ENCODE assay signal across 24 cellular contexts in genomic region chr5:61308699-61309098, GRCh38. TPM values are rescaled to one million over a fixed set of nuclear protein-coding genes. Genes with fewer than 3 reads are reported as not detected.
A peak's percentile ranks its signal among the peaks of the same experiment; 100 is the strongest.
DNase-seq lines count a peak whose midpoint lies in the region; ATAC-seq and TF ChIP-seq lines count a peak whose summit lies in the region.
"Had no signal": no experiment of that assay in that cellular context is flagged by ENCODE, and none has a peak within 500 bp of the region (broad histone marks: within the 10 kb centered on the region; RNA-seq: fewer than 3 reads in every experiment).

No MANE protein-coding gene starts in this region.

- H3K4me3 ChIP-seq in GM23338 (no peak overlapping the region), smooth muscle cell (no peak overlapping the region)
- H3K4me3 ChIP-seq: BLaER1, colonic mucosa, HAP-1, prostate gland, tibial nerve had no signal

- peak overlapping the region; percentile 9 for H3K9ac ChIP-seq in smooth muscle cell (ENCODE audit: low read depth)
- H3K9ac ChIP-seq: BLaER1 had no signal

- H3K4me1 ChIP-seq in GM23338 (ENCODE audit: insufficient read depth) (no peaks in the 10 kb centered on the region; the same call in 1 of the 2 replicates), smooth muscle cell (ENCODE audit: low read depth) (peaks cover 24% of the 10 kb centered on the region)
- H3K4me1 ChIP-seq: BLaER1, colonic mucosa, prostate gland had no signal

- peaks cover 47% of the 10 kb centered on the region for H3K27me3 ChIP-seq in GM23338 (ENCODE audit: insufficient read depth)
- no peaks in the 10 kb centered on the region for H3K27me3 ChIP-seq in smooth muscle cell (ENCODE audit: low read depth)
- H3K27me3 ChIP-seq: BLaER1, colonic mucosa, tibial nerve had no signal

- no peaks in the 10 kb centered on the region for H4K20me1 ChIP-seq in GM23338 (replicated peaks; ENCODE audit: insufficient read depth)
- no peaks in the 10 kb centered on the region for H4K20me1 ChIP-seq in smooth muscle cell (ENCODE audit: low read depth)
- H4K20me1 ChIP-seq: BLaER1 had no signal

- no peak overlapping the region for H3K4me2 ChIP-seq in GM23338
- peak overlapping the region; percentile 68 for H3K4me2 ChIP-seq in smooth muscle cell
- H3K4me2 ChIP-seq: BLaER1 had no signal

- H2AFZ ChIP-seq in GM23338: peak overlapping the region; percentile 60
- peak overlapping the region; percentile 20 for H2AFZ ChIP-seq in smooth muscle cell (ENCODE audit: low read depth)

- H3F3A ChIP-seq in GM23338 (replicated peaks; ENCODE audit: low read depth) (no peaks in the 10 kb centered on the region), smooth muscle cell (ENCODE audit: low read depth) (peaks cover 15% of the 10 kb centered on the region)

- no peak overlapping the region for H3K27ac Mint-ChIP-seq in GM23338
- H3K27ac Mint-ChIP-seq: activated CD4-positive, alpha-beta T cell treated with anti-CD3 and anti-CD28 coated beads, Interleukin-2, amount 10 ng/mL, durations not matched to agents 7 days and 5 days; activated naive CD4-positive, alpha-beta T cell treated with anti-CD3 and anti-CD28 coated beads, Interleukin-2, amount 50 U/mL, for 24 hours had no signal

- peaks cover 14% of the 10 kb centered on the region for H3K27me3 Mint-ChIP-seq in GM23338 (ENCODE audit: insufficient read depth, low read depth, poor library complexity)
- H3K27me3 Mint-ChIP-seq: activated CD4-positive, alpha-beta T cell treated with anti-CD3 and anti-CD28 coated beads, Interleukin-2, amount 10 ng/mL, durations not matched to agents 7 days and 5 days had no signal

- H3K36me3 ChIP-seq in GM23338 (ENCODE audit: insufficient read depth) (no peaks in the 10 kb centered on the region), smooth muscle cell (ENCODE audit: low read depth) (no peaks in the 10 kb centered on the region)
- H3K36me3 ChIP-seq: BLaER1, colonic mucosa, HAP-1, prostate gland, tibial nerve had no signal

- H3K9me2 ChIP-seq in GM23338 (ENCODE audit: insufficient read depth): no peaks in the 10 kb centered on the region

- TF ChIP-seq CTCF in GM23338 (conservative IDR thresholded peaks at IDR 0.05; ENCODE audit: low read depth in 2 of 2): no peak
- TF ChIP-seq CTCF in smooth muscle cell (IDR thresholded peaks at IDR 0.05; ENCODE audit: borderline replicate concordance, insufficient read depth, poor library complexity, severe bottlenecking): no peak

- H3K4me3 Mint-ChIP-seq in GM23338: no peak overlapping the region
- H3K4me3 Mint-ChIP-seq: activated CD4-positive, alpha-beta T cell treated with anti-CD3 and anti-CD28 coated beads, Interleukin-2, amount 10 ng/mL, durations not matched to agents 7 days and 5 days; activated naive CD4-positive, alpha-beta T cell treated with anti-CD3 and anti-CD28 coated beads, Interleukin-2, amount 50 U/mL, for 24 hours had no signal

- ATAC-seq in GM23338: no peak
- ATAC-seq in HG03565 (IDR thresholded peaks at IDR 0.05; ENCODE audit: unreplicated experiment): no peak
- ATAC-seq in Right ventricle myocardium inferior: no peak
- no peak for ATAC-seq in left ventricle myocardium superior
- ATAC-seq: left lobe of liver, sciatic nerve had no signal

- peaks cover 20% of the 10 kb centered on the region for H3K4me1 Mint-ChIP-seq in GM23338
- H3K4me1 Mint-ChIP-seq: activated naive CD4-positive, alpha-beta T cell treated with anti-CD3 and anti-CD28 coated beads, Interleukin-2, amount 50 U/mL, for 24 hours had no signal

- no peaks in the 10 kb centered on the region for H3K9me3 ChIP-seq in smooth muscle cell (replicated peaks; ENCODE audit: low read depth)
- H3K9me3 ChIP-seq: BLaER1, colonic mucosa, HAP-1, prostate gland, tibial nerve had no signal

- H3K79me2 ChIP-seq in GM23338 (replicated peaks; ENCODE audit: insufficient read depth): no peaks in the 10 kb centered on the region
- H3K79me2 ChIP-seq in smooth muscle cell (ENCODE audit: low read depth): no peaks in the 10 kb centered on the region

- intact Hi-C loops in Right ventricle myocardium inferior (cut with DNase I) (no loop called here), left ventricle myocardium superior (cut with micrococcal nuclease) (no loop called here)

- DNase-seq in GM23338 (ENCODE audit: low spot score) (no peak), amniotic epithelial cell (ENCODE audit: low read depth) (peak; percentile 76), iris pigment epithelial cell (ENCODE audit: low read depth) (peak; percentile 48), smooth muscle cell (lab: John Stamatoyannopoulos, UW; ENCODE audit: unreplicated experiment) (no peak), SK-N-DZ (ENCODE audit: low spot score) (no peak), Right ventricle myocardium inferior (ENCODE audit: missing footprints) (no peak), left ventricle myocardium superior (no peak)
- DNase-seq: activated CD4-positive, alpha-beta T cell treated with anti-CD3 and anti-CD28 coated beads, Interleukin-2, amount 10 ng/mL, durations not matched to agents 7 days and 5 days; colonic mucosa; effector CD4-positive, alpha-beta T cell; NCI-H1092 treated with DMSO at 0.1 percent for 48 hours; NCI-H187 treated with DMSO at 0.1 percent for 48 hours; NCI-H2171; NCI-H524; stimulated activated CD4-positive, alpha-beta T cell treated with anti-CD3 and anti-CD28 coated beads, Interleukin-4, amount 100 ng/mL, for 24 hours had no signal

- H3K36me3 Mint-ChIP-seq in GM23338 (ENCODE audit: low read depth): no peaks in the 10 kb centered on the region
- H3K36me3 Mint-ChIP-seq: activated naive CD4-positive, alpha-beta T cell treated with anti-CD3 and anti-CD28 coated beads, Interleukin-2, amount 50 U/mL, for 24 hours had no signal

- 29% methylated on average over 1 of the region's 1 CpG for WGBS in smooth muscle cell (ENCODE audit: low lambda C conversion rate)

- no peaks in the 10 kb centered on the region for H3K9me3 Mint-ChIP-seq in GM23338
- H3K9me3 Mint-ChIP-seq: activated CD4-positive, alpha-beta T cell treated with anti-CD3 and anti-CD28 coated beads, Interleukin-2, amount 10 ng/mL, durations not matched to agents 7 days and 5 days; activated naive CD4-positive, alpha-beta T cell treated with anti-CD3 and anti-CD28 coated beads, Interleukin-2, amount 50 U/mL, for 24 hours had no signal

- no peak overlapping the region for H3K27ac ChIP-seq in GM23338 (ENCODE audit: low read depth)
- peak overlapping the region; percentile 93 for H3K27ac ChIP-seq in smooth muscle cell (ENCODE audit: low read depth)
- H3K27ac ChIP-seq: BLaER1, colonic mucosa, prostate gland, tibial nerve, VCaP had no signal

TF ChIP-seq in GM23338, 12 proteins besides CTCF, POLR2A, EP300 and RAD21 (continues in another document):
- TF ChIP-seq NANOG (IDR thresholded peaks at IDR 0.05; ENCODE audit: borderline replicate concordance) (no peak), EZH2phosphoT487 (IDR thresholded peaks at IDR 0.05; ENCODE audit: unreplicated experiment) (no peak), CREB1 (CRISPR knock-in tag; IDR thresholded peaks at IDR 0.05; ENCODE audit: low read depth) (no peak)

RNA-seq across cellular contexts. Expression of gene ZSWIM6, which starts 23.4 kb away (rescaled TPM):
- total RNA-seq in GM23338 (2014; rRNA removed; shearing (Covaris generic)): 6.0 and 6.6 TPM in 2 replicates
- 3.8 and 3.9 TPM in 2 replicates for polyA plus RNA-seq in GM23338 (2016; fragmentation: Nextera tagmentation; extraction: Ambion mirVana)
- 21.9 and 25.5 TPM in 2 replicates for total RNA-seq in smooth muscle cell
- 9.1 and 11.0 TPM in 2 replicates for polyA plus RNA-seq in smooth muscle cell
- 18.2 and 19.6 TPM in 2 replicates for polyA plus RNA-seq in SK-N-DZ (2014; cell fraction: cytosol; rRNA removed)
- 34.6 and 46.9 TPM in 2 replicates for polyA plus RNA-seq in SK-N-DZ (2014; cell fraction: nucleus; rRNA removed)
- total RNA-seq in Right ventricle myocardium inferior: 8.1 TPM
- total RNA-seq in left ventricle myocardium superior: 8.0 TPM

Comparison
In these comparisons a context has a peak if more than half of its experiments do, and no peak if none do; other contexts are left out.
1. DNase-seq: peak in amniotic epithelial cell (single experiment) and iris pigment epithelial cell (single experiment); none in GM23338 (single experiment), smooth muscle cell (single experiment), SK-N-DZ (single experiment), Right ventricle myocardium inferior (single experiment) and left ventricle myocardium superior (single experiment).